28 cellular contexts compared by ENCODE assay signal in the genomic region with DNA sequence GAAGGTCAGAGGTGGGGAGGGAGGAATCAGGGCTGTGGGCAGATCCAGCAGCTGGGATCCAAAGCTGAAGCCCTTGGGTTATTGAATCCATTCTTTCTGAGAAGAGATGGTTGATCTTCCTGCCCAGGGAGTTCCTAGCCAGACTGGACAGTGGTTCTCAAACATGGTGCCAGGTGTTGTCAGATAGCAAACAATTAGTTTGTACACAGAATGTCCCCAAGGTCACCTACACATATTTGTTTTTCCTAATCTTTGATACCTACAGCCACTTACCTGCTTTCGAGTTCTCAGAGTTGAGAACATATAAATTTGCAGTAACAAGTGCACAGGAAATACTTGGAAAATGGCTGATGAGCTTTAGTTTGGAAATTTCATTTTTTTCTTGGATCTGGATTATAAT. TPM values are rescaled to one million over a fixed set of nuclear protein-coding genes. Genes with fewer than 3 reads are reported as not detected.
DNase-seq lines count a peak whose midpoint lies in the region; ATAC-seq and TF ChIP-seq lines count a peak whose summit lies in the region.
"Had no signal": no experiment of that assay in that cellular context is flagged by ENCODE, and none has a peak within 500 bp of the region (broad histone marks: within the 10 kb centered on the region; RNA-seq: fewer than 3 reads in every experiment).

No MANE protein-coding gene starts in this region.

- intact Hi-C loops in PC-9 (cut with micrococcal nuclease; ENCODE audit: unreplicated experiment): loop anchor here (1.0 to 10.0 kb wide), 4 partner anchors 72 to 277 kb away; a partner anchor contains a TSS

- POLR2A ChIA-PET in PC-9 (lab: Charles Lee; ENCODE audit: unreplicated experiment): no interaction called here

- H3K9me3 Mint-ChIP-seq in stimulated activated memory B cell treated with anti-CD40 and anti-IgM and Interleukin-4, amounts not matched to agents 10 μg/mL and 1 μg/mL and 100 μg/mL, for 72 hours: no peaks in the 10 kb centered on the region
- H3K9me3 Mint-ChIP-seq: stimulated activated naive B cell treated with anti-CD40 and anti-IgM and Interleukin-4, amounts not matched to agents 10 μg/mL and 1 μg/mL and 100 μg/mL, for 72 hours; T-helper 2 cell treated with Interferon-gamma antibody and Interleukin-4, amounts not matched to agents 5 μg/mL and 100 μg/mL, for 36 hours had no signal

- H3K27ac ChIP-seq in PC-9 (peak overlapping the region; percentile 96), epithelial cell of prostate (peak overlapping the region; percentile 45), WERI-Rb-1 (no peak overlapping the region)
- H3K27ac ChIP-seq: 22Rv1, adrenal gland, thoracic aorta, vagina had no signal

- H3K27me3 ChIP-seq in PC-9 (ENCODE audit: insufficient read depth, low read depth) (no peaks in the 10 kb centered on the region), WERI-Rb-1 (ENCODE audit: insufficient read depth, low read depth, severe bottlenecking) (no peaks in the 10 kb centered on the region)
- H3K27me3 ChIP-seq: adrenal gland, BE2C, vagina had no signal

- H3F3A ChIP-seq in PC-9 (ENCODE audit: insufficient read depth, low read depth): peaks cover 29% of the 10 kb centered on the region

- no peaks in the 10 kb centered on the region for H3K9me2 ChIP-seq in PC-9 (ENCODE audit: insufficient read depth)

- no peaks in the 10 kb centered on the region for H3K27me3 Mint-ChIP-seq in stimulated activated memory B cell treated with anti-CD40 and anti-IgM and Interleukin-4, amounts not matched to agents 10 μg/mL and 1 μg/mL and 100 μg/mL, for 72 hours
- H3K27me3 Mint-ChIP-seq: stimulated activated naive B cell treated with anti-CD40 and anti-IgM and Interleukin-4, amounts not matched to agents 10 μg/mL and 1 μg/mL and 100 μg/mL, for 72 hours had no signal

- peaks cover 12% of the 10 kb centered on the region for H3K36me3 Mint-ChIP-seq in stimulated activated memory B cell treated with anti-CD40 and anti-IgM and Interleukin-4, amounts not matched to agents 10 μg/mL and 1 μg/mL and 100 μg/mL, for 72 hours

- no peak overlapping the region; the same call in 1 of the 2 replicates for H3K4me3 ChIP-seq in PC-9
- H3K4me3 ChIP-seq in WERI-Rb-1 (ENCODE audit: low read depth, low read length): no peak overlapping the region
- H3K4me3 ChIP-seq: adrenal gland, HAP-1, thoracic aorta, vagina had no signal

- H3K4me1 Mint-ChIP-seq in stimulated activated memory B cell treated with anti-CD40 and anti-IgM and Interleukin-4, amounts not matched to agents 10 μg/mL and 1 μg/mL and 100 μg/mL, for 72 hours: peaks cover 30% of the 10 kb centered on the region

- BruUV-seq in PC-9 (replicated peaks; lab: Mats Ljungman, UMichigan): TSS peak; percentile 65

- TF ChIP-seq CTCF in PC-9 (conservative IDR thresholded peaks at IDR 0.05) (no peak), WERI-Rb-1 (IDR thresholded peaks at IDR 0.05; ENCODE audit: low read depth, low read length) (no peak)

- no peaks in the 10 kb centered on the region for H4K20me1 ChIP-seq in PC-9 (ENCODE audit: insufficient read depth)

- CTCF ChIA-PET in PC-9 (lab: Charles Lee): no interaction called here

- H3K4me3 Mint-ChIP-seq in stimulated activated memory B cell treated with anti-CD40 and anti-IgM and Interleukin-4, amounts not matched to agents 10 μg/mL and 1 μg/mL and 100 μg/mL, for 72 hours: no peak overlapping the region
- H3K4me3 Mint-ChIP-seq: stimulated activated naive B cell treated with anti-CD40 and anti-IgM and Interleukin-4, amounts not matched to agents 10 μg/mL and 1 μg/mL and 100 μg/mL, for 72 hours; T-helper 2 cell treated with Interferon-gamma antibody and Interleukin-4, amounts not matched to agents 5 μg/mL and 100 μg/mL, for 36 hours had no signal

- ATAC-seq in stimulated activated memory B cell treated with anti-CD40 and anti-IgM and Interleukin-4, amounts not matched to agents 10 μg/mL and 1 μg/mL and 100 μg/mL, for 72 hours: no peak
- ATAC-seq: sciatic nerve had no signal

- H3K79me2 ChIP-seq in PC-9 (ENCODE audit: low read depth): no peaks in the 10 kb centered on the region

- H3K36me3 ChIP-seq in PC-9 (ENCODE audit: low read depth): no peaks in the 10 kb centered on the region
- H3K36me3 ChIP-seq in WERI-Rb-1: no peaks in the 10 kb centered on the region
- H3K36me3 ChIP-seq: adrenal gland, BE2C, HAP-1, vagina had no signal

- DNase-seq in DMS53 (lab: John Stamatoyannopoulos, UW): peak; percentile 35
- no peak for DNase-seq in DMS53 treated with DMSO at 0.1 percent for 48 hours (lab: John Stamatoyannopoulos, UW; ENCODE audit: unreplicated experiment)
- no peak for DNase-seq in PC-9
- DNase-seq in epithelial cell of prostate (ENCODE audit: low read depth, low spot score): no peak
- DNase-seq in HUDEP-2 (lab: John Stamatoyannopoulos, UW; ENCODE audit: unreplicated experiment in 76 of 76): no peak
- DNase-seq in NCI-H2029 treated with DMSO at 0.1 percent for 48 hours (lab: John Stamatoyannopoulos, UW): no peak
- no peak for DNase-seq in WERI-Rb-1
- DNase-seq: activated CD8-positive, alpha-beta memory T cell treated with anti-CD3 and anti-CD28 coated beads for 24 hours; activated gamma-delta T cell; adrenal gland; BE2C; Caco-2; effector CD8-positive, alpha-beta T cell; erythroblast; GF-D8; head of caudate nucleus; NCI-H146; NCI-H446; Right ventricle myocardium superior; stimulated activated naive B cell treated with anti-CD40 and anti-IgM and Interleukin-4, amounts not matched to agents 10 μg/mL and 1 μg/mL and 100 μg/mL, for 72 hours had no signal

- H2AFZ ChIP-seq in PC-9: no peak overlapping the region

- H3K4me2 ChIP-seq in PC-9: peak overlapping the region; percentile 68

- H3K27ac Mint-ChIP-seq in stimulated activated memory B cell treated with anti-CD40 and anti-IgM and Interleukin-4, amounts not matched to agents 10 μg/mL and 1 μg/mL and 100 μg/mL, for 72 hours: peak overlapping the region; percentile 77
- H3K27ac Mint-ChIP-seq: stimulated activated naive B cell treated with anti-CD40 and anti-IgM and Interleukin-4, amounts not matched to agents 10 μg/mL and 1 μg/mL and 100 μg/mL, for 72 hours had no signal

- H3K4me1 ChIP-seq in PC-9 (replicated peaks; ENCODE audit: insufficient read depth): peaks cover 56% of the 10 kb centered on the region
- H3K4me1 ChIP-seq: HAP-1 had no signal

- H3K9me3 ChIP-seq in PC-9 (ENCODE audit: insufficient read depth, low read depth) (no peaks in the 10 kb centered on the region), WERI-Rb-1 (ENCODE audit: severe bottlenecking) (no peaks in the 10 kb centered on the region)
- H3K9me3 ChIP-seq: adrenal gland, BE2C, Caco-2, HAP-1, thoracic aorta, vagina had no signal

RNA-seq across cellular contexts. Expression of a gene that starts 54.5 kb away (rescaled TPM):
- 11.4 and 15.0 TPM in 2 replicates for total RNA-seq in PC-9 (2021)
- total RNA-seq: OCI-LY7 had no signal
